ENCODE assay signal across 11 cellular contexts in the genomic region with DNA sequence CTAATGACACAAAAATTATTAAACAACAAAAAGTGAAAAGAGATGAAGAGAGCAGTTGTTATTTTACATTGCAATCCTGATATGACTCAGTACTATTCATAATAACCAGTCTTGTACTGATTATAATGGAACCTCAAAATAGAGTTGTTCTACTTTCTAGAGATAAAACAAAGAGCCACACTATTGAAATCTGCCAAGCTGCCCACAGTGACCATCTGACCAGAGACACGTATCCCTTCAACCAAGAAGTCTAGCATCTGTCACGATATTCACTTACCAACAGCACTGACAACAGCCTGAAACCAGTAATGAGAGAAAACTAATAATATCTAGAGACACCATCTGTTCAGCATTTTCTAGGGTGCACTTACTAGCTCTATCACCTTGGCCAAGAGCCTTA.
A peak's percentile ranks its signal among the peaks of the same experiment; 100 is the strongest.
DNase-seq lines count a peak whose midpoint lies in the region; ATAC-seq and TF ChIP-seq lines count a peak whose summit lies in the region.
"Had no signal": no experiment of that assay in that cellular context is flagged by ENCODE, and none has a peak within 500 bp of the region (broad histone marks: within the 10 kb centered on the region; RNA-seq: fewer than 3 reads in every experiment).

No MANE protein-coding gene starts in this region.

- no peaks in the 10 kb centered on the region for H3K36me3 ChIP-seq in psoas muscle (ENCODE audit: insufficient read depth in 1 of 2, low read depth in 1 of 2)

- no peak for TF ChIP-seq CTCF in GM12865 (IDR thresholded peaks at IDR 0.05; ENCODE audit: insufficient read depth, low read depth, low read length, missing control alignments)
- no peak for TF ChIP-seq CTCF in psoas muscle (IDR thresholded peaks at IDR 0.05)

- DNase-seq in GM12865 (ENCODE audit: low read depth) (peak; percentile 90), NCI-H1694 (lab: John Stamatoyannopoulos, UW) (peak; percentile 19), 8988T (no peak), NCI-H146 (lab: John Stamatoyannopoulos, UW) (no peak), psoas muscle (no peak), NCI-H2107 (lab: John Stamatoyannopoulos, UW) (no peak)
- DNase-seq: amygdala, hypothalamus, right cardiac atrium had no signal

- intact Hi-C loops in psoas muscle (cut with DNase I): no loop called here

- no peak overlapping the region for H3K27ac ChIP-seq in psoas muscle

- ATAC-seq in GM21360 (IDR thresholded peaks at IDR 0.05; ENCODE audit: unreplicated experiment) (peak; percentile 77), HG02973 (IDR thresholded peaks at IDR 0.05; ENCODE audit: unreplicated experiment) (peak; percentile 92), psoas muscle (no peak)
- ATAC-seq: right cardiac atrium had no signal

- H3K4me1 ChIP-seq in psoas muscle: no peaks in the 10 kb centered on the region

- WGBS in psoas muscle, 3 donors: 47 to 65% (median 62%) methylated on average over 2 of the region's 2 CpGs

- no peaks in the 10 kb centered on the region for H3K9me3 ChIP-seq in psoas muscle

- H3K4me3 ChIP-seq in GM12865 (ENCODE audit: low read depth, low read length) (no peak overlapping the region), psoas muscle (no peak overlapping the region)

- no peaks in the 10 kb centered on the region for H3K27me3 ChIP-seq in psoas muscle (ENCODE audit: insufficient read depth in 3 of 3, low read length in 2 of 3)

Comparison
In these comparisons a context has a peak if more than half of its experiments do, and no peak if none do; other contexts are left out.
1. DNase-seq: peak in GM12865 (single experiment) and NCI-H1694 (single experiment); none in 8988T (single experiment), NCI-H146 (single experiment), psoas muscle (0 of 2) and NCI-H2107 (single experiment).
2. ATAC-seq: peak in GM21360 (single experiment) and HG02973 (single experiment); none in psoas muscle (0 of 4).